9 cellular contexts compared by ENCODE assay signal in the genomic region with DNA sequence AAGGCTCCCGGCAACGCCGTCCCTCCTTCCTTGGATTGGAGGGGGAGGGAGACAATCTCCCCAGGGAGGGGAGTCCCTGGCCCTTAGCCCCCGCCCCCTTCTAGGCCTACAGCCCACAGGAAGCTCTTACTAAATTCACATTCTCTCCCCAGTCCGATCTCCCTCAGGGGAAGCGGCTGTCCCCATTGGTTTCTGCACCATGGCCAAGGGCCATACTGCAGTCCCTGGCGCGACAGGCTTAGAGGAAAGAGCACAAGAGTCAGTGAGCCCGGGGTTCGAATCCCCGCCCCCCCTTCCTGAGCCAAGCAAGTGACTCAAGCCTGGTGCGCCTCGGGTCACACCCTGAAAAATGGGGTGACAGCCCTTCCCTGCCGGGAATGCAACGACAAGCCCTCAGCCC. TPM values are rescaled to one million over a fixed set of nuclear protein-coding genes. Genes with fewer than 3 reads are reported as not detected.
DNase-seq lines count a peak whose midpoint lies in the region; ATAC-seq and TF ChIP-seq lines count a peak whose summit lies in the region.
"Had no signal": no experiment of that assay in that cellular context is flagged by ENCODE, and none has a peak within 500 bp of the region (broad histone marks: within the 10 kb centered on the region; RNA-seq: fewer than 3 reads in every experiment).

No MANE protein-coding gene starts in this region.

- CTCF ChIA-PET in CD8-positive, alpha-beta T cell (lab: Charles Lee) = no interaction called here

- no peak overlapping the region for H3K9ac ChIP-seq in neural progenitor cell

- peak overlapping the region; percentile 61 for H3K4me3 ChIP-seq in CD8-positive, alpha-beta T cell (ENCODE audit: low read depth, low read length)
- H3K4me3 ChIP-seq in neural progenitor cell = peak overlapping the region; percentile 69

- no peak for TF ChIP-seq CTCF in CD8-positive, alpha-beta T cell (IDR thresholded peaks at IDR 0.05)
- TF ChIP-seq CTCF in neural progenitor cell (IDR thresholded peaks at IDR 0.05) (no peak), GM20000 (IDR thresholded peaks at IDR 0.05; ENCODE audit: extremely low read depth, missing control alignments) (no peak)

- H3K36me3 Mint-ChIP-seq in CD8-positive, alpha-beta T cell = peaks cover 3% of the 10 kb centered on the region
- H3K36me3 Mint-ChIP-seq in effector memory CD8-positive, alpha-beta T cell (ENCODE audit: insufficient read depth) = peaks cover 4% of the 10 kb centered on the region
- no peaks in the 10 kb centered on the region for H3K36me3 Mint-ChIP-seq in neural progenitor cell

- no peak for ATAC-seq in CD8-positive, alpha-beta T cell
- no peak for ATAC-seq in effector memory CD8-positive, alpha-beta T cell (replicated peaks)
- ATAC-seq in HG03108 (IDR thresholded peaks at IDR 0.05; ENCODE audit: unreplicated experiment) = no peak

- H3F3A ChIP-seq in neural progenitor cell (ENCODE audit: low read depth) = no peaks in the 10 kb centered on the region

- no peaks in the 10 kb centered on the region for H3K9me3 ChIP-seq in CD8-positive, alpha-beta T cell (ENCODE audit: low read length)
- H3K9me3 ChIP-seq in neural progenitor cell (ENCODE audit: low read depth) = no peaks in the 10 kb centered on the region

- peak overlapping the region; percentile 65 for H3K4me3 Mint-ChIP-seq in CD8-positive, alpha-beta T cell
- peak overlapping the region; percentile 55 to 63 for H3K4me3 Mint-ChIP-seq in effector memory CD8-positive, alpha-beta T cell
- H3K4me3 Mint-ChIP-seq in neural progenitor cell = peak overlapping the region; percentile 55

- peaks cover 22% of the 10 kb centered on the region for H4K20me1 ChIP-seq in neural progenitor cell (ENCODE audit: low read depth)

- H3K27me3 Mint-ChIP-seq in CD8-positive, alpha-beta T cell (ENCODE audit: low read depth) = no peaks in the 10 kb centered on the region
- H3K27me3 Mint-ChIP-seq in effector memory CD8-positive, alpha-beta T cell = no peaks in the 10 kb centered on the region
- H3K27me3 Mint-ChIP-seq in neural progenitor cell (ENCODE audit: insufficient read depth, low read depth) = peaks cover 25% of the 10 kb centered on the region

- POLR2A ChIA-PET in CD8-positive, alpha-beta T cell (lab: Charles Lee) = no interaction called here

- DNase-seq in CD8-positive, alpha-beta T cell = no peak
- peak; percentile 35 for DNase-seq in M059J (ENCODE audit: low read depth)
- DNase-seq in effector memory CD8-positive, alpha-beta T cell = no peak
- DNase-seq in neural progenitor cell (ENCODE audit: low spot score) = peak; percentile 28
- DNase-seq in GM20000 (ENCODE audit: low spot score) = no peak
- no peak for DNase-seq in SHP77 treated with DMSO at 0.1 percent for 48 hours (lab: John Stamatoyannopoulos, UW)
- DNase-seq in kidney glomerular epithelial cell (lab: John Stamatoyannopoulos, UW) = no peak
- DNase-seq: stimulated activated naive CD4-positive, alpha-beta T cell had no signal

- H2AFZ ChIP-seq in neural progenitor cell (replicated peaks) = no peak overlapping the region

- no peaks in the 10 kb centered on the region for H3K36me3 ChIP-seq in CD8-positive, alpha-beta T cell (ENCODE audit: insufficient read depth, low read length)
- no peaks in the 10 kb centered on the region for H3K36me3 ChIP-seq in neural progenitor cell

- intact Hi-C loops in CD8-positive, alpha-beta T cell (cut with DNase I, micrococcal nuclease) = loop anchor here (5.0 kb wide), 5 partner anchors 85 to 1960 kb away; partner anchors contain the start of genes KIAA0232 (in 1 of the 2) and WDR1 (in 1 of the 2)

- H3K4me1 ChIP-seq in CD8-positive, alpha-beta T cell (ENCODE audit: insufficient read depth, low read length) = peaks cover 18% of the 10 kb centered on the region
- peaks cover 4% of the 10 kb centered on the region for H3K4me1 ChIP-seq in neural progenitor cell

- no peaks in the 10 kb centered on the region for H3K9me3 Mint-ChIP-seq in CD8-positive, alpha-beta T cell
- no peaks in the 10 kb centered on the region for H3K9me3 Mint-ChIP-seq in effector memory CD8-positive, alpha-beta T cell
- H3K9me3 Mint-ChIP-seq in neural progenitor cell = no peaks in the 10 kb centered on the region

- no peak overlapping the region for H3K27ac Mint-ChIP-seq in CD8-positive, alpha-beta T cell
- H3K27ac Mint-ChIP-seq in effector memory CD8-positive, alpha-beta T cell = no peak overlapping the region
- H3K27ac Mint-ChIP-seq in neural progenitor cell = no peak overlapping the region

- peak overlapping the region; percentile 99 for H3K4me2 ChIP-seq in neural progenitor cell

- H3K27ac ChIP-seq in CD8-positive, alpha-beta T cell (ENCODE audit: low read depth, low read length) = no peak overlapping the region
- H3K27ac ChIP-seq in neural progenitor cell = no peak overlapping the region

- no peaks in the 10 kb centered on the region for H3K27me3 ChIP-seq in CD8-positive, alpha-beta T cell (ENCODE audit: insufficient read depth, low read length)
- peaks cover 68% of the 10 kb centered on the region for H3K27me3 ChIP-seq in neural progenitor cell

- no peaks in the 10 kb centered on the region for H3K79me2 ChIP-seq in neural progenitor cell (ENCODE audit: low read depth)

- H3K4me1 Mint-ChIP-seq in CD8-positive, alpha-beta T cell (ENCODE audit: low read depth) = peaks cover 16% of the 10 kb centered on the region
- peaks cover 17 to 20% of the 10 kb centered on the region in 2 donors for H3K4me1 Mint-ChIP-seq in effector memory CD8-positive, alpha-beta T cell (ENCODE audit: low read depth in 2 of 2)
- peaks cover 13% of the 10 kb centered on the region for H3K4me1 Mint-ChIP-seq in neural progenitor cell

RNA-seq across cellular contexts. Expression of gene ABLIM2, which starts 1.1 kb away (rescaled TPM):
- total RNA-seq in CD8-positive, alpha-beta T cell = 1 to 10 TPM; 1.2 to 1.6 TPM
- total RNA-seq in M059J (2014; rRNA removed; shearing (Covaris generic)) = not detected in 2 replicates
- 0.24 and 1.2 TPM in 2 replicates for total RNA-seq in neural progenitor cell (ENCODE audit: low replicate concordance)

RNA-seq across cellular contexts. Expression of gene SH3TC1, which starts 41.6 kb away (rescaled TPM):
- total RNA-seq in CD8-positive, alpha-beta T cell = 100 to 1,000 TPM in 1 of 2 experiments, 10 to 100 TPM in 1; 90.7 to 102 TPM
- total RNA-seq in M059J (2014; rRNA removed; shearing (Covaris generic)) = 0.66 and 1.8 TPM in 2 replicates
- 0.22 and 0.25 TPM in 2 replicates for total RNA-seq in neural progenitor cell (ENCODE audit: low replicate concordance)

Comparison
In these comparisons a context has a peak if more than half of its experiments do, and no peak if none do; other contexts are left out.
1. DNase-seq: peak in M059J (single experiment) and neural progenitor cell (single experiment); none in CD8-positive, alpha-beta T cell (0 of 7), effector memory CD8-positive, alpha-beta T cell (0 of 3), GM20000 (single experiment), SHP77 treated with DMSO at 0.1 percent for 48 hours (single experiment) and kidney glomerular epithelial cell (single experiment).
2. RNA of gene SH3TC1, which starts 41.6 kb away (total RNA-seq): 90.7 to 102 TPM in CD8-positive, alpha-beta T cell; 0.66 to 1.8 TPM in M059J and 0.22 to 0.25 TPM in neural progenitor cell; every median in the first group is over 10 times any median in the second.
3. Peak in every context shown above with its lines, with median percentiles within 50 percentile points of each other: H3K4me3 Mint-ChIP-seq.